In the genomic region with DNA sequence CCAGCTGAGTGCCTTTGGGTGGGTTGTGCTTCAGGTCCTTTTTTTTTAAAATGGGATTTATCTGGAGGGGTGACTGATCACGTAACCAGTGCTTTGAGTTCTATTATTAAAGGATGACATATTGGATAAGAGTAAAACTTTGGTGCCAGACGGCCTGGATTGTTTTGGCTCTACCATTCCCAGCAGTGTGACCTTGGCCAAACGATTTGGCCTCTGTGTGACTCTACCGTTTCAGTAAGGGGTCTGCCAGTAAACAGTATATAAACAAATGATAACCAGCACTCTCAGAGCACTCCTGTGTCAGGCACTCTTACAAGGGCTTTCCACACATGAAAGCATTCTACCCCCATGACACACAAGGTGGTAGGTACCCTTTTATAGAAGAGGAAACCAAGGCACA, we compare ENCODE assay signal across 14 cellular contexts. TPM values are rescaled to one million over a fixed set of nuclear protein-coding genes. Genes with fewer than 3 reads are reported as not detected.
DNase-seq lines count a peak whose midpoint lies in the region; ATAC-seq, FAIRE-seq and TF ChIP-seq lines count a peak whose summit lies in the region.
"Had no signal": no experiment of that assay in that cellular context is flagged by ENCODE, and none has a peak within 500 bp of the region (broad histone marks: within the 10 kb centered on the region; RNA-seq: fewer than 3 reads in every experiment).

No MANE protein-coding gene starts in this region.

- no peaks in the 10 kb centered on the region for H4K20me1 ChIP-seq in K562 (replicated peaks; ENCODE audit: control insufficient read depth, insufficient read depth, low read length)

- no peaks in the 10 kb centered on the region for H3K79me2 ChIP-seq in K562 (ENCODE audit: control insufficient read depth, insufficient read depth, low read length)

- no peaks in the 10 kb centered on the region for H3K36me3 ChIP-seq in K562 (ENCODE audit: control insufficient read depth, insufficient read depth, low read length)
- H3K36me3 ChIP-seq in heart left ventricle: no peaks in the 10 kb centered on the region
- no peaks in the 10 kb centered on the region for H3K36me3 ChIP-seq in right atrium auricular region
- no peaks in the 10 kb centered on the region for H3K36me3 ChIP-seq in psoas muscle (ENCODE audit: insufficient read depth in 1 of 2, low read depth in 1 of 2)
- H3K36me3 ChIP-seq in right lobe of liver: no peaks in the 10 kb centered on the region
- H3K36me3 ChIP-seq: BE2C had no signal

- no peak for ATAC-seq in K562
- peak; percentile 40 to 78 (median 69) for ATAC-seq in heart left ventricle
- peak in 3 of 4 donors; percentile 36 to 54 (median 45) for ATAC-seq in psoas muscle
- ATAC-seq in GM21723 (IDR thresholded peaks at IDR 0.05; ENCODE audit: unreplicated experiment): no peak
- no peak for ATAC-seq in right lobe of liver

- no peak overlapping the region for H3K4me3 ChIP-seq in K562
- H3K4me3 ChIP-seq in heart left ventricle: no peak overlapping the region
- no peak overlapping the region for H3K4me3 ChIP-seq in right atrium auricular region
- H3K4me3 ChIP-seq in psoas muscle: no peak overlapping the region
- H3K4me3 ChIP-seq in right lobe of liver: no peak overlapping the region
- H3K4me3 ChIP-seq: A549 had no signal

- H3K9ac ChIP-seq in K562 (ENCODE audit: insufficient read depth in 1 of 2, low read depth in 2 of 2, low read length in 2 of 2): no peak overlapping the region

- no peak for TF ChIP-seq EP300 in K562 (IDR thresholded peaks at IDR 0.05; ENCODE audit: low read length)

- 43% methylated on average over 4 of the region's 4 CpGs for WGBS in K562 (ENCODE audit: insufficient coverage, low coverage, missing lambda C conversion rate)
- WGBS in heart left ventricle, 4 donors: 25 to 32% (median 30%) methylated on average over 4 of the region's 4 CpGs
- 21 to 30% (median 24%) methylated on average over 4 of the region's 4 CpGs for WGBS in psoas muscle, 3 donors
- WGBS in right lobe of liver (ENCODE audit: insufficient coverage, low coverage, low lambda C conversion rate, missing lambda C conversion rate): 30% methylated on average over 4 of the region's 4 CpGs

- TF ChIP-seq POLR2A in K562 (conservative IDR thresholded peaks at IDR 0.05) (no peak), heart left ventricle (IDR thresholded peaks at IDR 0.05) (no peak), right lobe of liver (IDR thresholded peaks at IDR 0.05) (no peak)

- no peaks in the 10 kb centered on the region for H3K9me1 ChIP-seq in K562 (ENCODE audit: control insufficient read depth, insufficient read depth, low read length)

- no peaks in the 10 kb centered on the region for H3K27me3 ChIP-seq in K562 (ENCODE audit: control insufficient read depth in 2 of 2, insufficient read depth in 2 of 2, low read length in 2 of 2)
- peaks cover 10 to 60% (median 45%) of the 10 kb centered on the region in 9 donors for H3K27me3 ChIP-seq in heart left ventricle
- H3K27me3 ChIP-seq in right atrium auricular region: peaks cover 11 to 18% of the 10 kb centered on the region in 2 donors
- peaks cover 0 to 37% (median 21%) of the 10 kb centered on the region in 3 donors for H3K27me3 ChIP-seq in psoas muscle (ENCODE audit: insufficient read depth in 3 of 3, low read length in 2 of 3)
- peaks cover 0 to 17% of the 10 kb centered on the region in 2 donors for H3K27me3 ChIP-seq in right lobe of liver
- H3K27me3 ChIP-seq: BE2C had no signal

- peak overlapping the region; percentile 30; the same call in 1 of the 3 replicates for H3K27ac ChIP-seq in K562 (ENCODE audit: extremely low read depth, low read depth, low read length)
- peak overlapping the region; percentile 6 to 80 (median 62) for H3K27ac ChIP-seq in heart left ventricle
- peak overlapping the region; percentile 13 to 29 for H3K27ac ChIP-seq in right atrium auricular region
- H3K27ac ChIP-seq in psoas muscle: no peak overlapping the region
- no peak overlapping the region for H3K27ac ChIP-seq in right lobe of liver

- BruUV-seq in K562 (replicated peaks; lab: Mats Ljungman, UMichigan): no TSS peak

- in situ Hi-C loops in K562 (cut with MboI): no loop called here

- H3K9me3 ChIP-seq in K562 (replicated peaks; ENCODE audit: control insufficient read depth, insufficient read depth, low read depth, low read length): no peaks in the 10 kb centered on the region
- H3K9me3 ChIP-seq in heart left ventricle: no peaks in the 10 kb centered on the region
- no peaks in the 10 kb centered on the region for H3K9me3 ChIP-seq in right atrium auricular region
- H3K9me3 ChIP-seq in psoas muscle: no peaks in the 10 kb centered on the region
- H3K9me3 ChIP-seq in right lobe of liver: no peaks in the 10 kb centered on the region
- H3K9me3 ChIP-seq: A549, BE2C had no signal

- peak overlapping the region; percentile 72 for H2AFZ ChIP-seq in K562 (ENCODE audit: low read depth, low read length)

- POLR2A ChIA-PET in K562 (lab: Yijun Ruan, JAX): interaction anchor here (0.5 to 1.4 kb wide), 7 partner anchors 8 to 162 kb away, joined by 3 to 8 read pairs (median 3); a partner anchor contains a TSS

- FAIRE-seq in K562 (lab: Jason Lieb, UNC): no peak

- no peak for TF ChIP-seq RAD21 in K562 (CRISPR knock-in tag; conservative IDR thresholded peaks at IDR 0.05 in 1 of 2, IDR thresholded peaks at IDR 0.05 in 1 of 2)

- H3K4me1 ChIP-seq in K562 (replicated peaks in 1 of 2; ENCODE audit: control insufficient read depth in 2 of 2, insufficient read depth in 2 of 2, low read length in 2 of 2): peaks cover 30 to 41% of the 10 kb centered on the region in 2 experiments
- H3K4me1 ChIP-seq in heart left ventricle: peaks cover 0 to 56% (median 12%) of the 10 kb centered on the region in 12 donors
- peaks cover 0 to 38% of the 10 kb centered on the region in 2 donors for H3K4me1 ChIP-seq in right atrium auricular region
- peaks cover 14% of the 10 kb centered on the region for H3K4me1 ChIP-seq in psoas muscle
- no peaks in the 10 kb centered on the region for H3K4me1 ChIP-seq in right lobe of liver
- H3K4me1 ChIP-seq: BE2C had no signal

- DNase-seq in K562 (ENCODE audit: extremely low read depth in 1 of 4, low spot score in 3 of 4) (no peak), heart left ventricle (peak in 1 of 5 donors; percentile 47), right atrium auricular region (ENCODE audit: low spot score) (no peak), psoas muscle (no peak), right lobe of liver (no peak), NCI-H526 (lab: John Stamatoyannopoulos, UW) (no peak)

- no peak overlapping the region for H3K4me2 ChIP-seq in K562 (ENCODE audit: insufficient read depth, low read length)
- H3K4me2 ChIP-seq: A549 had no signal

- TF ChIP-seq CTCF in K562 (IDR thresholded peaks at IDR 0.05 in 2 of 3, conservative IDR thresholded peaks at IDR 0.05 in 1 of 3; ENCODE audit: insufficient read depth in 2 of 3, low read depth in 1 of 3, low read length in 3 of 3) (no peak), heart left ventricle (IDR thresholded peaks at IDR 0.05) (no peak), right atrium auricular region (IDR thresholded peaks at IDR 0.05) (no peak), psoas muscle (IDR thresholded peaks at IDR 0.05) (no peak), right lobe of liver (IDR thresholded peaks at IDR 0.05) (no peak)

- CTCF ChIA-PET in K562 (lab: Yijun Ruan, JAX; ENCODE audit: low intra/inter-chr PET ratio): no interaction called here

- intact Hi-C loops in K562 (cut with micrococcal nuclease): no loop called here
- intact Hi-C loops in heart left ventricle (cut with DNase I): loop anchor here in 4 of 10 donors (1.0 to 10.0 kb wide), 4 partner anchors 14 to 312 kb away; a partner anchor contains a TSS
- intact Hi-C loops in psoas muscle (cut with DNase I): loop anchor here (2.0 to 10.0 kb wide), 3 partner anchors 104 to 312 kb away; no protein-coding TSS in a partner anchor
- intact Hi-C loops in right lobe of liver (cut with DNase I): loop anchor here (10.0 kb wide), 1 partner anchor 102 kb away; no protein-coding TSS in a partner anchor

RNA-seq across cellular contexts. Expression of a gene that starts 8.7 kb away (rescaled TPM):
- 0.18 and 0.37 TPM in 2 replicates for total RNA-seq in K562 (2011; cell fraction: chromatin; rRNA removed; ENCODE audit: low replicate concordance)
- 0.26 and 0.50 TPM in 2 replicates for total RNA-seq in K562 (2011; cell fraction: nucleolus; rRNA removed)
- 0.29 and 0.99 TPM in 2 replicates for total RNA-seq in K562 (2011; cell fraction: nucleoplasm; rRNA removed)
- total RNA-seq in K562 (2014; rRNA removed): 0.04 and 0.05 TPM in 2 replicates
- total RNA-seq in K562 (2014; rRNA removed; fragmentation: Illumina TruSeq; extraction: Trizol): 0.04 TPM in 1 of 2 replicates, not detected in the other
- total RNA-seq in K562 (2015; rRNA removed; fragmentation: Illumina TruSeq; extraction: Trizol): 0.07 and 0.19 TPM in 2 replicates
- 0.47 and 0.75 TPM in 2 replicates for total RNA-seq in K562 (2021)
- polyA plus RNA-seq in K562 (2011; rRNA removed): 0.12 and 0.13 TPM in 2 replicates
- polyA plus RNA-seq in K562 (2011; cell fraction: cytosol; rRNA removed): 0.10 and 0.63 TPM in 2 replicates
- polyA plus RNA-seq in K562 (2011; cell fraction: nucleus; rRNA removed): 0.91 and 4.1 TPM in 2 replicates
- polyA plus RNA-seq in K562 (2012): 0.19 and 0.48 TPM in 2 replicates
- 0.30 and 0.36 TPM in 2 replicates for polyA plus RNA-seq in K562 (2014; fragmentation: Illumina TruSeq; extraction: Trizol)
- not detected for polyA plus RNA-seq in K562 (2014; fragmentation: Nextera tagmentation; extraction: Ambion mirVana)
- polyA plus RNA-seq in K562 (2014; rRNA removed): 0.19 and 0.34 TPM in 2 replicates
- 0.12 and 0.25 TPM in 2 replicates for polyA minus RNA-seq in K562 (2011; rRNA and poly(A)+ RNA removed)
- 0.64 and 1.2 TPM in 2 replicates for polyA minus RNA-seq in K562 (2011; cell fraction: cytosol; rRNA and poly(A)+ RNA removed)
- 0.44 and 2.2 TPM in 2 replicates for polyA minus RNA-seq in K562 (2011; cell fraction: nucleus; rRNA and poly(A)+ RNA removed)
- not detected for total RNA-seq in heart left ventricle
- not detected for polyA plus RNA-seq in heart left ventricle
- not detected for total RNA-seq in right atrium auricular region
- not detected for total RNA-seq in psoas muscle
- not detected for polyA plus RNA-seq in psoas muscle
- total RNA-seq in right lobe of liver: not detected
- total RNA-seq: CD4-positive, CD25-positive, alpha-beta regulatory T cell; Daoy; HT1080 had no signal
- polyA plus RNA-seq: A549; AG04450; CD4-positive, CD25-positive, alpha-beta regulatory T cell; IgD-negative memory B cell had no signal

RNA-seq across cellular contexts. Expression of a gene that starts 13.9 kb away (rescaled TPM):
- 10.6 and 14.9 TPM in 2 replicates for total RNA-seq in K562 (2011; cell fraction: chromatin; rRNA removed; ENCODE audit: low replicate concordance)
- 10.3 TPM in 2 replicates for total RNA-seq in K562 (2011; cell fraction: nucleolus; rRNA removed)
- 13.3 and 13.4 TPM in 2 replicates for total RNA-seq in K562 (2011; cell fraction: nucleoplasm; rRNA removed)
- total RNA-seq in K562 (2014; rRNA removed) (21.6 and 26.7 TPM in 2 replicates), K562 (2014; rRNA removed; fragmentation: Illumina TruSeq; extraction: Trizol) (29.1 TPM in 2 replicates), K562 (2015; rRNA removed; fragmentation: Illumina TruSeq; extraction: Trizol) (20.2 and 20.6 TPM in 2 replicates), K562 (2021) (23.2 and 27.9 TPM in 2 replicates), heart left ventricle (100 to 1,000 TPM in 1 of 9 donors, 10 to 100 TPM in 8; 25.3 to 147 (median 39.1) TPM), right atrium auricular region (10 to 100 TPM; 41.8 to 65.4 TPM), psoas muscle (100 to 1,000 TPM in 1 of 4 donors, 10 to 100 TPM in 3; 30.7 to 150 (median 57.0) TPM), right lobe of liver (100 to 1,000 TPM in 2 of 6 experiments, 10 to 100 TPM in 4; 14.4 to 166 (median 46.0) TPM)
- polyA plus RNA-seq in K562 (2011; rRNA removed) (35.4 and 36.4 TPM in 2 replicates), K562 (2014; fragmentation: Illumina TruSeq; extraction: Trizol) (33.9 and 34.1 TPM in 2 replicates), K562 (2014; fragmentation: Nextera tagmentation; extraction: Ambion mirVana) (1 to 10 TPM; 6.8 to 8.4 TPM), K562 (2014; rRNA removed) (19.4 and 24.4 TPM in 2 replicates), heart left ventricle (10 to 100 TPM; 11.8 to 56.2 TPM), psoas muscle (100 to 1,000 TPM in 2 of 3 donors, 10 to 100 TPM in 1; 37.9 to 172 (median 123) TPM)
- polyA plus RNA-seq in K562 (2011; cell fraction: cytosol; rRNA removed): 23.6 and 26.3 TPM in 2 replicates
- 10.0 and 12.8 TPM in 2 replicates for polyA plus RNA-seq in K562 (2011; cell fraction: nucleus; rRNA removed)
- 17.8 and 21.0 TPM in 2 replicates for polyA plus RNA-seq in K562 (2012)
- 29.0 and 30.3 TPM in 2 replicates for polyA minus RNA-seq in K562 (2011; rRNA and poly(A)+ RNA removed)
- 17.8 and 18.5 TPM in 2 replicates for polyA minus RNA-seq in K562 (2011; cell fraction: cytosol; rRNA and poly(A)+ RNA removed)
- polyA minus RNA-seq in K562 (2011; cell fraction: nucleus; rRNA and poly(A)+ RNA removed): 4.0 and 6.7 TPM in 2 replicates

RNA-seq across cellular contexts. Expression of a gene that starts 56.8 kb away (rescaled TPM):
- 0.79 and 1.6 TPM in 2 replicates for total RNA-seq in K562 (2011; cell fraction: chromatin; rRNA removed; ENCODE audit: low replicate concordance)
- 1.6 and 2.0 TPM in 2 replicates for total RNA-seq in K562 (2011; cell fraction: nucleolus; rRNA removed)
- 1.6 and 1.8 TPM in 2 replicates for total RNA-seq in K562 (2011; cell fraction: nucleoplasm; rRNA removed)
- 2.3 and 4.4 TPM in 2 replicates for total RNA-seq in K562 (2014; rRNA removed)
- total RNA-seq in K562 (2014; rRNA removed; fragmentation: Illumina TruSeq; extraction: Trizol): 0.96 and 1.2 TPM in 2 replicates
- 1.2 and 2.0 TPM in 2 replicates for total RNA-seq in K562 (2015; rRNA removed; fragmentation: Illumina TruSeq; extraction: Trizol)
- total RNA-seq in K562 (2021): 3.8 and 5.0 TPM in 2 replicates
- 0.93 and 1.7 TPM in 2 replicates for polyA plus RNA-seq in K562 (2011; rRNA removed)
- 1.8 and 4.0 TPM in 2 replicates for polyA plus RNA-seq in K562 (2011; cell fraction: cytosol; rRNA removed)
- 2.4 and 2.7 TPM in 2 replicates for polyA plus RNA-seq in K562 (2011; cell fraction: nucleus; rRNA removed)
- polyA plus RNA-seq in K562 (2012): 2.4 and 2.8 TPM in 2 replicates
- 0.62 and 0.98 TPM in 2 replicates for polyA plus RNA-seq in K562 (2014; fragmentation: Illumina TruSeq; extraction: Trizol)
- under 1 TPM; 0.04 to 0.13 TPM for polyA plus RNA-seq in K562 (2014; fragmentation: Nextera tagmentation; extraction: Ambion mirVana)
- 4.2 and 4.5 TPM in 2 replicates for polyA plus RNA-seq in K562 (2014; rRNA removed)
- 0.28 and 0.33 TPM in 2 replicates for polyA minus RNA-seq in K562 (2011; rRNA and poly(A)+ RNA removed)
- polyA minus RNA-seq in K562 (2011; cell fraction: cytosol; rRNA and poly(A)+ RNA removed): 0.57 and 2.8 TPM in 2 replicates
- 1.1 and 1.2 TPM in 2 replicates for polyA minus RNA-seq in K562 (2011; cell fraction: nucleus; rRNA and poly(A)+ RNA removed)
- 10 to 100 TPM in 5 of 9 donors, 1 to 10 TPM in 4; 5.8 to 18.0 (median 10.0) TPM for total RNA-seq in heart left ventricle
- 10 to 100 TPM in 1 of 2 donors, 1 to 10 TPM in 1; 7.3 to 14.1 TPM for polyA plus RNA-seq in heart left ventricle
- total RNA-seq in right atrium auricular region: 1 to 10 TPM; 4.9 to 8.0 TPM
- total RNA-seq in psoas muscle: 10 to 100 TPM in 1 of 4 donors, 1 to 10 TPM in 3; 5.1 to 10.6 (median 6.7) TPM
- 1 to 10 TPM; 3.0 to 4.7 (median 3.2) TPM for polyA plus RNA-seq in psoas muscle
- under 1 TPM in 1 of 6 experiments, not detected in 5; 0.33 TPM for total RNA-seq in right lobe of liver
- total RNA-seq: CD4-positive, CD25-positive, alpha-beta regulatory T cell; HT1080 had no signal
- polyA plus RNA-seq: A549; AG04450; CD4-positive, CD25-positive, alpha-beta regulatory T cell; IgD-negative memory B cell had no signal

Comparison
In these comparisons a context has a peak if more than half of its experiments do, and no peak if none do; other contexts are left out.
1. ATAC-seq: peak in heart left ventricle (4 of 4) and psoas muscle (3 of 4); none in K562 (single experiment), GM21723 (single experiment) and right lobe of liver (0 of 4).
2. H3K27ac ChIP-seq: peak in K562 (single experiment), heart left ventricle (12 of 12) and right atrium auricular region (2 of 2); none in psoas muscle (single experiment) and right lobe of liver (0 of 3).